Comparison of ENCODE assay signal across 1 cellular context in the genomic region with DNA sequence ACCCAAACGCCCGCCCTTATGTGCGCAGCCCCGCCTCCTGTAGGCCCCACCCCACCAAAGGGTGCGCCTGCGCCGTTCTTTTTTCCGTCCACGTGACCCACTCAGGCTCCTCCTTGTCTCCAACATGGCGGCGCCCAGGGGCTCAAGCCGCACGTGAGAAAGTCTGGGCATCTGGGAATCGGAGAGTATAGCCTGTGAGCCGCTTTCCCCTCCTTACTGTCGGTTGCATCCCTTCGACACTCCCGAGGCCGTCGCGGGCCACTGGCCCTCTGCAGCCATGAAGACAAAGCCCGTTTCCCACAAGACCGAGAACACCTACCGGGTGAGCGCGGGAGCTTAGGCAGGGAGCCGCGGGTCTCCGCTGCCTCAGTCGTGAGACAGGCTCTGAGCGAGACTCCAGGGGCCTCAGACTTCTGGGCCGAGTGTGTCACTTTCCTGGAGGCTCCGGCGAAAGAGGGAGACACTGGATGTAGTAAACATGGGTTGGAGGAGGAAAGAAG.
A peak's percentile ranks its signal among the peaks of the same experiment; 100 is the strongest.
TF ChIP-seq lines count a peak whose summit lies in the region.

A gene (plus strand): TSS at position 100 of the 500 bp plus-strand sequence. CDS start 178 bp downstream, at position 278.

TF ChIP-seq in GM23338, 12 proteins besides CTCF, POLR2A, EP300 and RAD21:
- TF ChIP-seq POLR2AphosphoS5 (IDR thresholded peaks at IDR 0.05; ENCODE audit: low read depth), result peak; percentile 81
- no peak for TF ChIP-seq ZNF331 (CRISPR knock-in tag; IDR thresholded peaks at IDR 0.05; ENCODE audit: low read depth)
- TF ChIP-seq, protein P1, sequence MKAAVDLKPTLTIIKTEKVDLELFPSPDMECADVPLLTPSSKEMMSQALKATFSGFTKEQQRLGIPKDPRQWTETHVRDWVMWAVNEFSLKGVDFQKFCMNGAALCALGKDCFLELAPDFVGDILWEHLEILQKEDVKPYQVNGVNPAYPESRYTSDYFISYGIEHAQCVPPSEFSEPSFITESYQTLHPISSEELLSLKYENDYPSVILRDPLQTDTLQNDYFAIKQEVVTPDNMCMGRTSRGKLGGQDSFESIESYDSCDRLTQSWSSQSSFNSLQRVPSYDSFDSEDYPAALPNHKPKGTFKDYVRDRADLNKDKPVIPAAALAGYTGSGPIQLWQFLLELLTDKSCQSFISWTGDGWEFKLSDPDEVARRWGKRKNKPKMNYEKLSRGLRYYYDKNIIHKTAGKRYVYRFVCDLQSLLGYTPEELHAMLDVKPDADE (IDR thresholded peaks at IDR 0.05), result peak; percentile 71
- no peak for TF ChIP-seq JUNB (IDR thresholded peaks at IDR 0.05; ENCODE audit: unreplicated experiment)
